1 cellular context compared by ENCODE assay signal in the genomic region with DNA sequence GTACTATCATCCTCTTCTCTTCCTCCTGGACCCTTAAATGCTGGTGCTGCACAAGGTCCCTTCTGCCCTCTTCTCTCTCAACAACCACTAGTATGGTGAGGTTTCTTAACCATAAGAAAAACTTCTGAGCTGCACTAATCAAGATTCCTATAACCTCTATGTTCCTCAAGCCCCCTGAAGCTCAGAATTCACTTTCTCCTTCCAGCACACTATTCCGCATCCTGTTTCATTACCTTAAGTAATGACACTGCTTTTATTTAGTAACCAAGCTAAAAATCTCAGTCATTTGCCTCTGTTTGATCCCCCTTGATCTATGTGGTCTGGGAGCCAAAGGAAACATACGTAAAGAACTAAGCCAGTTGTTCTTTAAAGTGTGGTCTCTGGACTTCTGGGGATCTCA.
A peak's percentile ranks its signal among the peaks of the same experiment; 100 is the strongest.
TF ChIP-seq lines count a peak whose summit lies in the region.

No MANE protein-coding gene starts in this region.

TF ChIP-seq in H1, 55 proteins besides CTCF, POLR2A, EP300 and RAD21:
- TF ChIP-seq PHF8 (conservative IDR thresholded peaks at IDR 0.05; ENCODE audit: low read depth, low read length), result no peak
- TF ChIP-seq POLR2AphosphoS5 (IDR thresholded peaks at IDR 0.05; ENCODE audit: low read depth, low read length), result peak; percentile 29; the same call in 1 of the 2 replicates
- no peak for TF ChIP-seq ATF3 (IDR thresholded peaks at IDR 0.05; ENCODE audit: insufficient read depth, low read depth, low read length)
